ENCODE assay signal across 12 cellular contexts in genomic region chr1:231093158-231093922, GRCh38. TPM values are rescaled to one million over a fixed set of nuclear protein-coding genes. Genes with fewer than 3 reads are reported as not detected.
A peak's percentile ranks its signal among the peaks of the same experiment; 100 is the strongest.
DNase-seq lines count a peak whose midpoint lies in the region; TF ChIP-seq lines count a peak whose summit lies in the region.
"Had no signal": no experiment of that assay in that cellular context is flagged by ENCODE, and none has a peak within 500 bp of the region (broad histone marks: within the 10 kb centered on the region; RNA-seq: fewer than 3 reads in every experiment).

No MANE protein-coding gene starts in this region.

- no peak overlapping the region for H3K27ac Mint-ChIP-seq in Caco-2 (ENCODE audit: unreplicated experiment)
- no peak overlapping the region for H3K27ac Mint-ChIP-seq in endodermal cell
- peak overlapping the region; percentile 4 to 38 (median 28) for H3K27ac Mint-ChIP-seq in nephron
- H3K27ac Mint-ChIP-seq in activated CD4-positive, alpha-beta memory T cell treated with anti-CD3 and anti-CD28 coated beads for 36 hours = no peak overlapping the region
- H3K27ac Mint-ChIP-seq: immature natural killer cell had no signal

- no peaks in the 10 kb centered on the region for H3K27me3 ChIP-seq in Caco-2 (replicated peaks; ENCODE audit: control insufficient read depth, insufficient read depth, low read length)
- peaks cover 16% of the 10 kb centered on the region for H3K27me3 ChIP-seq in endodermal cell (ENCODE audit: control insufficient read depth, insufficient read depth, low read length, poor library complexity, severe bottlenecking)

- TF ChIP-seq CTCF in Caco-2 (IDR thresholded peaks at IDR 0.05; ENCODE audit: insufficient read depth in 1 of 2, low read depth in 1 of 2, low read length in 1 of 2, severe bottlenecking in 1 of 2, unreplicated experiment in 1 of 2) = peak in 1 of 2 experiments; percentile 47
- TF ChIP-seq CTCF in endodermal cell (conservative IDR thresholded peaks at IDR 0.05) = peak; percentile 48
- TF ChIP-seq CTCF in nephron (IDR thresholded peaks at IDR 0.05; ENCODE audit: unreplicated experiment in 3 of 3) = peak in 1 of 3 experiments; percentile 12
- TF ChIP-seq CTCF in RWPE1 (conservative IDR thresholded peaks at IDR 0.05; ENCODE audit: low read depth) = no peak

- H3K27me3 Mint-ChIP-seq in Caco-2 (ENCODE audit: insufficient read depth, unreplicated experiment) = no peaks in the 10 kb centered on the region
- peaks cover 64% of the 10 kb centered on the region for H3K27me3 Mint-ChIP-seq in endodermal cell (ENCODE audit: insufficient read depth)
- peaks cover 38% of the 10 kb centered on the region for H3K27me3 Mint-ChIP-seq in nephron (ENCODE audit: low read depth)
- H3K27me3 Mint-ChIP-seq in activated CD4-positive, alpha-beta memory T cell treated with anti-CD3 and anti-CD28 coated beads for 36 hours = peaks cover 24% of the 10 kb centered on the region

- H3K4me1 ChIP-seq in Caco-2 (no peaks in the 10 kb centered on the region), endodermal cell (ENCODE audit: control insufficient read depth, insufficient read depth, low read length) (no peaks in the 10 kb centered on the region)

- H3K4me1 Mint-ChIP-seq in Caco-2 (ENCODE audit: low read depth, unreplicated experiment) (no peaks in the 10 kb centered on the region), endodermal cell (no peaks in the 10 kb centered on the region), nephron (peaks cover 10% of the 10 kb centered on the region)
- no peaks in the 10 kb centered on the region for H3K4me1 Mint-ChIP-seq in activated CD4-positive, alpha-beta memory T cell treated with anti-CD3 and anti-CD28 coated beads for 36 hours (ENCODE audit: low read depth)
- H3K4me1 Mint-ChIP-seq: immature natural killer cell had no signal

- POLR2A ChIA-PET in Caco-2 (lab: Charles Lee) = no interaction called here
- POLR2A ChIA-PET in activated CD4-positive, alpha-beta memory T cell treated with anti-CD3 and anti-CD28 coated beads for 36 hours (lab: Charles Lee) = no interaction called here
- POLR2A ChIA-PET in RWPE1 (lab: Yijun Ruan, JAX; ENCODE audit: low non-redundant PET) = no interaction called here

- WGBS in endodermal cell (ENCODE audit: insufficient coverage in 1 of 2, insufficient read length in 1 of 2), 2 experiments = 41 to 78% methylated on average over 5 to 13 of the region's 13 CpGs

- H3K9me3 ChIP-seq in Caco-2 (no peaks in the 10 kb centered on the region), endodermal cell (ENCODE audit: control insufficient read depth, low read length) (no peaks in the 10 kb centered on the region)

- intact Hi-C loops in Caco-2 (cut with micrococcal nuclease; ENCODE audit: unreplicated experiment) = loop anchor here (1.0 to 2.0 kb wide), 4 partner anchors 55 to 177 kb away; no protein-coding TSS in a partner anchor
- intact Hi-C loops in activated CD4-positive, alpha-beta memory T cell treated with anti-CD3 and anti-CD28 coated beads for 36 hours (cut with micrococcal nuclease) = no loop called here

- H3K36me3 ChIP-seq in Caco-2 (ENCODE audit: control insufficient read depth, insufficient read depth, low read length) (no peaks in the 10 kb centered on the region), endodermal cell (ENCODE audit: control insufficient read depth, insufficient read depth, low read length) (no peaks in the 10 kb centered on the region)

- no TSS peak for BruUV-seq in Caco-2 (replicated peaks; lab: Mats Ljungman, UMichigan)

- no peak overlapping the region for H3K9ac ChIP-seq in endodermal cell (ENCODE audit: extremely low read depth, low read length, poor library complexity, severe bottlenecking)

- peak overlapping the region; percentile 93 for H3K27ac ChIP-seq in endodermal cell (ENCODE audit: low read depth, low read length)
- no peak overlapping the region for H3K27ac ChIP-seq in RWPE1
- H3K27ac ChIP-seq: C4-2B, skin epidermis had no signal

- H3K9me3 Mint-ChIP-seq in Caco-2 (ENCODE audit: unreplicated experiment) = no peaks in the 10 kb centered on the region
- H3K9me3 Mint-ChIP-seq in endodermal cell = no peaks in the 10 kb centered on the region
- no peaks in the 10 kb centered on the region for H3K9me3 Mint-ChIP-seq in nephron
- no peaks in the 10 kb centered on the region for H3K9me3 Mint-ChIP-seq in activated CD4-positive, alpha-beta memory T cell treated with anti-CD3 and anti-CD28 coated beads for 36 hours
- H3K9me3 Mint-ChIP-seq: immature natural killer cell had no signal

- CTCF ChIA-PET in Caco-2 (lab: Charles Lee) (interaction anchor here (1.2 to 1.7 kb wide), 4 partner anchors 35 to 117 kb away, joined by 3 to 9 read pairs (median 6); no protein-coding TSS in a partner anchor), RWPE1 (lab: Yijun Ruan, JAX) (interaction anchor here (0.7 kb wide), 2 partner anchors 74 to 110 kb away, joined by 3 read pairs; no protein-coding TSS in a partner anchor)
- CTCF ChIA-PET in activated CD4-positive, alpha-beta memory T cell treated with anti-CD3 and anti-CD28 coated beads for 36 hours (lab: Charles Lee) = interaction anchor here (1.0 to 2.5 kb wide), 5 partner anchors 69 to 176 kb away, joined by 3 to 23 read pairs (median 3); no protein-coding TSS in a partner anchor

- H3K4me3 ChIP-seq in Caco-2 (ENCODE audit: low read depth, low read length) (no peak overlapping the region), endodermal cell (ENCODE audit: low read length) (no peak overlapping the region)
- H3K4me3 ChIP-seq: skin epidermis had no signal

- no peaks in the 10 kb centered on the region for H3K36me3 Mint-ChIP-seq in Caco-2 (ENCODE audit: insufficient read depth, unreplicated experiment)
- no peaks in the 10 kb centered on the region for H3K36me3 Mint-ChIP-seq in endodermal cell (ENCODE audit: low read depth)
- H3K36me3 Mint-ChIP-seq in nephron (ENCODE audit: low read depth) = no peaks in the 10 kb centered on the region
- H3K36me3 Mint-ChIP-seq in activated CD4-positive, alpha-beta memory T cell treated with anti-CD3 and anti-CD28 coated beads for 36 hours = no peaks in the 10 kb centered on the region
- H3K36me3 Mint-ChIP-seq: immature natural killer cell had no signal

- H3K4me3 Mint-ChIP-seq in Caco-2 (ENCODE audit: unreplicated experiment) = no peak overlapping the region
- H3K4me3 Mint-ChIP-seq in endodermal cell = no peak overlapping the region
- no peak overlapping the region for H3K4me3 Mint-ChIP-seq in nephron
- H3K4me3 Mint-ChIP-seq in activated CD4-positive, alpha-beta memory T cell treated with anti-CD3 and anti-CD28 coated beads for 36 hours = no peak overlapping the region
- H3K4me3 Mint-ChIP-seq: immature natural killer cell had no signal

- DNase-seq in Caco-2 (peak; percentile 39 to 44), SHP77 (lab: John Stamatoyannopoulos, UW) (peak; percentile 25 to 50), endodermal cell (peak; percentile 55), COLO668 (lab: John Stamatoyannopoulos, UW; ENCODE audit: unreplicated experiment) (no peak), activated T-cell treated with anti-CD3 and anti-CD28 coated beads for 4 hours (no peak), RWPE1 (ENCODE audit: low spot score) (no peak)
- DNase-seq in activated CD4-positive, alpha-beta memory T cell treated with anti-CD3 and anti-CD28 coated beads for 36 hours = no peak
- DNase-seq: immature natural killer cell, NCI-H1694 had no signal

RNA-seq across cellular contexts. Expression of gene FAM89A, which starts 53.3 kb away (rescaled TPM):
- total RNA-seq in Caco-2 (2022) (38.8 and 44.2 TPM in 2 replicates), endodermal cell (10 to 100 TPM; 55.9 to 57.7 TPM)
- 20.4 TPM for polyA plus RNA-seq in endodermal cell (2013, experiment 1 of 2)
- polyA plus RNA-seq in endodermal cell (2013, experiment 2 of 2) = 20.4 TPM
- total RNA-seq in activated CD4-positive, alpha-beta memory T cell treated with anti-CD3 and anti-CD28 coated beads for 36 hours = 10 to 100 TPM; 14.3 to 15.1 TPM

Comparison
In these comparisons a context has a peak if more than half of its experiments do, and no peak if none do; other contexts are left out.
1. DNase-seq: peak in Caco-2 (2 of 2), SHP77 (2 of 2) and endodermal cell (single experiment); none in activated CD4-positive, alpha-beta memory T cell treated with anti-CD3 and anti-CD28 coated beads for 36 hours (single experiment), COLO668 (single experiment), activated T-cell treated with anti-CD3 and anti-CD28 coated beads for 4 hours (single experiment) and RWPE1 (single experiment).
2. H3K27ac Mint-ChIP-seq: peak in nephron (3 of 3); none in Caco-2 (single experiment), endodermal cell (single experiment) and activated CD4-positive, alpha-beta memory T cell treated with anti-CD3 and anti-CD28 coated beads for 36 hours (single experiment).